Comparison of ENCODE assay signal across 1 cellular context in the genomic region with DNA sequence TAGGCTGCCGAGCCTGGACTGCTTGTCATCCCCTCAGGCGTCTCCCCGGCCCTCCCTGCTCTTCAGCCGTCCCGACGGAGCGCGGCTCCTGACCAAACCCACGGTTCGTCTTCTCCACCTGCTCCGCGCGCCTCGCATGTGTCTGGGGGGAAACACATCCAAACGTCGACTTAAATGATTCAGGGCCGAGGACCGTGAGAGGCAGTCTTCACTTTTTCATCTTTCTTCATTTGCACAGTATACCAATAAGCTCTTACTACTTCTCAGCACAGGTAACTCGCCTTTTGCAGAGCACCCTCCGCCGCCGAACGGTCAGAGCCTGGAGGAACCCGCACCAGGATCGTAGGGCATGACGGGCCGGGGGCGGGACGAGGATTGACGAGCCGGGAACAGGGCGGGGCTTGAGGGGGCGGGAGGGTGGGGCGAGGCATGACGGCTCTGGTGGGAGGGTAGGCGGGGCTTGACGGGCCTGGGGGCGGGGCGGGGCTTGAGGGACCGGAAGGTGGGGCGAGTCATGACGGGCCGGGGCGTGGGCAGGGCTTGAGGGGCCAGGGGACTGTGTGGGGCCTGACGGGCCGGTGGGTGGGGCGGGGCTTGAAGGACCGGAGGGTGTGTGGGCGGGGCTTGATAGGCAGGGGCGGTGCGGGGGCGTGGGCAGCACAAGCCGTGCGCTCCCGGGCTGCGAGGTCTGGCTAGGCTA.
TF ChIP-seq lines count a peak whose summit lies in the region.

TSS of gene SEH1L (plus strand) at position 657 of the 700 bp plus-strand sequence. CDS start 111 bp downstream, outside the sequence.

TF ChIP-seq in HepG2, 621 proteins besides CTCF, POLR2A, EP300 and RAD21 (continued from another document and continues in another):
- TF ChIP-seq ZNF513 (CRISPR knock-in tag; conservative IDR thresholded peaks at IDR 0.05) (no peak), POLR2G (IDR thresholded peaks at IDR 0.05; ENCODE audit: low read depth, low read length) (peak; percentile 74), ZNF562 (CRISPR knock-in tag; IDR thresholded peaks at IDR 0.05; ENCODE audit: borderline replicate concordance) (no peak), ZNF503 (CRISPR knock-in tag; IDR thresholded peaks at IDR 0.05) (no peak), RORA (CRISPR knock-in tag; IDR thresholded peaks at IDR 0.05) (no peak), CC2D1A (CRISPR knock-in tag; IDR thresholded peaks at IDR 0.05) (no peak), MYPOP (CRISPR knock-in tag; IDR thresholded peaks at IDR 0.05) (no peak), RERE (CRISPR knock-in tag; IDR thresholded peaks at IDR 0.05; ENCODE audit: low read depth) (no peak), ETV5 (CRISPR knock-in tag; IDR thresholded peaks at IDR 0.05; ENCODE audit: borderline replicate concordance) (peak; percentile 17; the same call in 1 of the 2 replicates), ZNF333 (CRISPR knock-in tag; IDR thresholded peaks at IDR 0.05; ENCODE audit: borderline replicate concordance) (no peak), FOXK2 (IDR thresholded peaks at IDR 0.05) (no peak), BCL3 (CRISPR knock-in tag; IDR thresholded peaks at IDR 0.05) (no peak), ZNF30 (CRISPR knock-in tag; IDR thresholded peaks at IDR 0.05) (0 out of 2 replicates have a peak, but pooled peaks have one; percentile 66), SMAD3 (CRISPR knock-in tag; IDR thresholded peaks at IDR 0.05) (no peak; the same call in 1 of the 2 replicates), NCOA2 (CRISPR knock-in tag; IDR thresholded peaks at IDR 0.05) (no peak; the same call in 1 of the 2 replicates), ATM (IDR thresholded peaks at IDR 0.05; ENCODE audit: borderline replicate concordance) (no peak), NFYC (CRISPR knock-in tag; IDR thresholded peaks at IDR 0.05) (0 out of 2 replicates have a peak, but pooled peaks have one; percentile 12), ZNF703 (CRISPR knock-in tag; IDR thresholded peaks at IDR 0.05; ENCODE audit: borderline replicate concordance) (no peak), MLX (CRISPR knock-in tag; IDR thresholded peaks at IDR 0.05) (no peak), ZFP41 (CRISPR knock-in tag; IDR thresholded peaks at IDR 0.05; ENCODE audit: borderline replicate concordance) (peak; percentile 53; the same call in 1 of the 2 replicates)
- TF ChIP-seq, protein P1, sequence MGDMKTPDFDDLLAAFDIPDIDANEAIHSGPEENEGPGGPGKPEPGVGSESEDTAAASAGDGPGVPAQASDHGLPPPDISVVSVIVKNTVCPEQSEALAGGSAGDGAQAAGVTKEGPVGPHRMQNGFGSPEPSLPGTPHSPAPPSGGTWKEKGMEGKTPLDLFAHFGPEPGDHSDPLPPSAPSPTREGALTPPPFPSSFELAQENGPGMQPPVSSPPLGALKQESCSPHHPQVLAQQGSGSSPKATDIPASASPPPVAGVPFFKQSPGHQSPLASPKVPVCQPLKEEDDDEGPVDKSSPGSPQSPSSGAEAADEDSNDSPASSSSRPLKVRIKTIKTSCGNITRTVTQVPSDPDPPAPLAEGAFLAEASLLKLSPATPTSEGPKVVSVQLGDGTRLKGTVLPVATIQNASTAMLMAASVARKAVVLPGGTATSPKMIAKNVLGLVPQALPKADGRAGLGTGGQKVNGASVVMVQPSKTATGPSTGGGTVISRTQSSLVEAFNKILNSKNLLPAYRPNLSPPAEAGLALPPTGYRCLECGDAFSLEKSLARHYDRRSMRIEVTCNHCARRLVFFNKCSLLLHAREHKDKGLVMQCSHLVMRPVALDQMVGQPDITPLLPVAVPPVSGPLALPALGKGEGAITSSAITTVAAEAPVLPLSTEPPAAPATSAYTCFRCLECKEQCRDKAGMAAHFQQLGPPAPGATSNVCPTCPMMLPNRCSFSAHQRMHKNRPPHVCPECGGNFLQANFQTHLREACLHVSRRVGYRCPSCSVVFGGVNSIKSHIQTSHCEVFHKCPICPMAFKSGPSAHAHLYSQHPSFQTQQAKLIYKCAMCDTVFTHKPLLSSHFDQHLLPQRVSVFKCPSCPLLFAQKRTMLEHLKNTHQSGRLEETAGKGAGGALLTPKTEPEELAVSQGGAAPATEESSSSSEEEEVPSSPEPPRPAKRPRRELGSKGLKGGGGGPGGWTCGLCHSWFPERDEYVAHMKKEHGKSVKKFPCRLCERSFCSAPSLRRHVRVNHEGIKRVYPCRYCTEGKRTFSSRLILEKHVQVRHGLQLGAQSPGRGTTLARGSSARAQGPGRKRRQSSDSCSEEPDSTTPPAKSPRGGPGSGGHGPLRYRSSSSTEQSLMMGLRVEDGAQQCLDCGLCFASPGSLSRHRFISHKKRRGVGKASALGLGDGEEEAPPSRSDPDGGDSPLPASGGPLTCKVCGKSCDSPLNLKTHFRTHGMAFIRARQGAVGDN (CRISPR knock-in tag; IDR thresholded peaks at IDR 0.05), result peak; percentile 75
- TF ChIP-seq, protein P2, sequence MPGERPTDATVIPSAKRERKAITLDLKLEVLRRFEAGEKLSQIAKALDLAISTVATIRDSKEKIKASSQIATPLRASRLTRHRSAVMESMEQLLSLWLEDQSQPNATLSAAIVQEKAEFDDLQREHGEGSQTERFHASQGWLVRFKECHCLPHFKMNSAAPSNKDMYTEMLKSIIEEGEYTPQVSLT (CRISPR knock-in tag; IDR thresholded peaks at IDR 0.05; ENCODE audit: borderline replicate concordance, low read depth), result no peak
- TF ChIP-seq, protein P3, sequence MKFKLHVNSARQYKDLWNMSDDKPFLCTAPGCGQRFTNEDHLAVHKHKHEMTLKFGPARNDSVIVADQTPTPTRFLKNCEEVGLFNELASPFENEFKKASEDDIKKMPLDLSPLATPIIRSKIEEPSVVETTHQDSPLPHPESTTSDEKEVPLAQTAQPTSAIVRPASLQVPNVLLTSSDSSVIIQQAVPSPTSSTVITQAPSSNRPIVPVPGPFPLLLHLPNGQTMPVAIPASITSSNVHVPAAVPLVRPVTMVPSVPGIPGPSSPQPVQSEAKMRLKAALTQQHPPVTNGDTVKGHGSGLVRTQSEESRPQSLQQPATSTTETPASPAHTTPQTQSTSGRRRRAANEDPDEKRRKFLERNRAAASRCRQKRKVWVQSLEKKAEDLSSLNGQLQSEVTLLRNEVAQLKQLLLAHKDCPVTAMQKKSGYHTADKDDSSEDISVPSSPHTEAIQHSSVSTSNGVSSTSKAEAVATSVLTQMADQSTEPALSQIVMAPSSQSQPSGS (CRISPR knock-in tag; IDR thresholded peaks at IDR 0.05), result no peak; the same call in 1 of the 2 replicates
- TF ChIP-seq, protein P4, sequence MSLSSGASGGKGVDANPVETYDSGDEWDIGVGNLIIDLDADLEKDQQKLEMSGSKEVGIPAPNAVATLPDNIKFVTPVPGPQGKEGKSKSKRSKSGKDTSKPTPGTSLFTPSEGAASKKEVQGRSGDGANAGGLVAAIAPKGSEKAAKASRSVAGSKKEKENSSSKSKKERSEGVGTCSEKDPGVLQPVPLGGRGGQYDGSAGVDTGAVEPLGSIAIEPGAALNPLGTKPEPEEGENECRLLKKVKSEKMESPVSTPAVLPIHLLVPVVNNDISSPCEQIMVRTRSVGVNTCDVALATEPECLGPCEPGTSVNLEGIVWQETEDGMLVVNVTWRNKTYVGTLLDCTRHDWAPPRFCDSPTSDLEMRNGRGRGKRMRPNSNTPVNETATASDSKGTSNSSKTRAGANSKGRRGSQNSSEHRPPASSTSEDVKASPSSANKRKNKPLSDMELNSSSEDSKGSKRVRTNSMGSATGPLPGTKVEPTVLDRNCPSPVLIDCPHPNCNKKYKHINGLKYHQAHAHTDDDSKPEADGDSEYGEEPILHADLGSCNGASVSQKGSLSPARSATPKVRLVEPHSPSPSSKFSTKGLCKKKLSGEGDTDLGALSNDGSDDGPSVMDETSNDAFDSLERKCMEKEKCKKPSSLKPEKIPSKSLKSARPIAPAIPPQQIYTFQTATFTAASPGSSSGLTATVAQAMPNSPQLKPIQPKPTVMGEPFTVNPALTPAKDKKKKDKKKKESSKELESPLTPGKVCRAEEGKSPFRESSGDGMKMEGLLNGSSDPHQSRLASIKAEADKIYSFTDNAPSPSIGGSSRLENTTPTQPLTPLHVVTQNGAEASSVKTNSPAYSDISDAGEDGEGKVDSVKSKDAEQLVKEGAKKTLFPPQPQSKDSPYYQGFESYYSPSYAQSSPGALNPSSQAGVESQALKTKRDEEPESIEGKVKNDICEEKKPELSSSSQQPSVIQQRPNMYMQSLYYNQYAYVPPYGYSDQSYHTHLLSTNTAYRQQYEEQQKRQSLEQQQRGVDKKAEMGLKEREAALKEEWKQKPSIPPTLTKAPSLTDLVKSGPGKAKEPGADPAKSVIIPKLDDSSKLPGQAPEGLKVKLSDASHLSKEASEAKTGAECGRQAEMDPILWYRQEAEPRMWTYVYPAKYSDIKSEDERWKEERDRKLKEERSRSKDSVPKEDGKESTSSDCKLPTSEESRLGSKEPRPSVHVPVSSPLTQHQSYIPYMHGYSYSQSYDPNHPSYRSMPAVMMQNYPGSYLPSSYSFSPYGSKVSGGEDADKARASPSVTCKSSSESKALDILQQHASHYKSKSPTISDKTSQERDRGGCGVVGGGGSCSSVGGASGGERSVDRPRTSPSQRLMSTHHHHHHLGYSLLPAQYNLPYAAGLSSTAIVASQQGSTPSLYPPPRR (CRISPR knock-in tag; IDR thresholded peaks at IDR 0.05; ENCODE audit: borderline replicate concordance), result no peak
